Comparison of ENCODE assay signal across 17 cellular contexts in genomic region chr12:82655751-82656150, GRCh38. TPM values are rescaled to one million over a fixed set of nuclear protein-coding genes. Genes with fewer than 3 reads are reported as not detected.
DNase-seq lines count a peak whose midpoint lies in the region; ATAC-seq and TF ChIP-seq lines count a peak whose summit lies in the region.
"Had no signal": no experiment of that assay in that cellular context is flagged by ENCODE, and none has a peak within 500 bp of the region (broad histone marks: within the 10 kb centered on the region; RNA-seq: fewer than 3 reads in every experiment).

No MANE protein-coding gene starts in this region.

- no peaks in the 10 kb centered on the region for H3K79me2 ChIP-seq in OCI-LY7 (ENCODE audit: insufficient read depth, low read depth, low read length)

- H3K27ac ChIP-seq in OCI-LY7 (ENCODE audit: low read depth, low read length, poor library complexity, severe bottlenecking) (no peak overlapping the region), sigmoid colon (no peak overlapping the region)
- H3K27ac ChIP-seq: 22Rv1, HL-60 had no signal

- H3K9me3 ChIP-seq in OCI-LY7 (ENCODE audit: low read length) (no peaks in the 10 kb centered on the region), sigmoid colon (no peaks in the 10 kb centered on the region)

- H3K9me2 ChIP-seq in OCI-LY7 (ENCODE audit: insufficient read depth, low read length) = no peaks in the 10 kb centered on the region

- no peaks in the 10 kb centered on the region for H4K20me1 ChIP-seq in OCI-LY7 (ENCODE audit: insufficient read depth, low read length)

- H3K4me3 Mint-ChIP-seq in neural crest cell = peak overlapping the region; percentile 7
- no peak overlapping the region for H3K4me3 Mint-ChIP-seq in activated CD4-positive, alpha-beta memory T cell treated with anti-CD3 and anti-CD28 coated beads, Interleukin-2, amount 10 ng/mL, durations not matched to agents 7 days and 5 days
- H3K4me3 Mint-ChIP-seq: CD14-positive monocyte; CD8-positive, alpha-beta T cell; HFFc6 had no signal

- no peak for TF ChIP-seq EP300 in sigmoid colon (IDR thresholded peaks at IDR 0.05)

- no peak overlapping the region for H3K4me2 ChIP-seq in OCI-LY7 (ENCODE audit: low read length)

- intact Hi-C loops in OCI-LY7 (cut with micrococcal nuclease; ENCODE audit: unreplicated experiment) = no loop called here
- intact Hi-C loops in sigmoid colon (cut with DNase I) = no loop called here

- no peak for TF ChIP-seq POLR2A in sigmoid colon (IDR thresholded peaks at IDR 0.05)

- CTCF ChIA-PET in OCI-LY7 (lab: Charles Lee; ENCODE audit: unreplicated experiment) = no interaction called here
- CTCF ChIA-PET in activated CD4-positive, alpha-beta memory T cell treated with anti-CD3 and anti-CD28 coated beads, Interleukin-2, amount 10 ng/mL, durations not matched to agents 7 days and 5 days (lab: Charles Lee) = no interaction called here

- no peaks in the 10 kb centered on the region for H3K36me3 Mint-ChIP-seq in neural crest cell (ENCODE audit: low read depth)
- H3K36me3 Mint-ChIP-seq in activated CD4-positive, alpha-beta memory T cell treated with anti-CD3 and anti-CD28 coated beads, Interleukin-2, amount 10 ng/mL, durations not matched to agents 7 days and 5 days (ENCODE audit: low read depth) = no peaks in the 10 kb centered on the region
- H3K36me3 Mint-ChIP-seq: CD14-positive monocyte; CD8-positive, alpha-beta T cell had no signal

- H3K4me1 Mint-ChIP-seq in neural crest cell = peaks cover 26% of the 10 kb centered on the region
- peaks cover 13% of the 10 kb centered on the region for H3K4me1 Mint-ChIP-seq in activated CD4-positive, alpha-beta memory T cell treated with anti-CD3 and anti-CD28 coated beads, Interleukin-2, amount 10 ng/mL, durations not matched to agents 7 days and 5 days

- no peak overlapping the region for H3K27ac Mint-ChIP-seq in neural crest cell (ENCODE audit: unreplicated experiment)
- no peak overlapping the region for H3K27ac Mint-ChIP-seq in activated CD4-positive, alpha-beta memory T cell treated with anti-CD3 and anti-CD28 coated beads, Interleukin-2, amount 10 ng/mL, durations not matched to agents 7 days and 5 days
- H3K27ac Mint-ChIP-seq: CD14-positive monocyte; CD8-positive, alpha-beta T cell; HFFc6 had no signal

- H3K27me3 ChIP-seq in sigmoid colon = no peaks in the 10 kb centered on the region

- TF ChIP-seq CTCF in neural crest cell (conservative IDR thresholded peaks at IDR 0.05) = no peak
- no peak for TF ChIP-seq CTCF in OCI-LY7 (conservative IDR thresholded peaks at IDR 0.05; ENCODE audit: low read length)
- TF ChIP-seq CTCF in sigmoid colon (IDR thresholded peaks at IDR 0.05) = no peak

- WGBS in sigmoid colon, 2 donors = 59 to 74% methylated on average over 4 of the region's 4 CpGs

- H3K27me3 Mint-ChIP-seq in neural crest cell (ENCODE audit: low read depth) = no peaks in the 10 kb centered on the region
- peaks cover 8% of the 10 kb centered on the region for H3K27me3 Mint-ChIP-seq in activated CD4-positive, alpha-beta memory T cell treated with anti-CD3 and anti-CD28 coated beads, Interleukin-2, amount 10 ng/mL, durations not matched to agents 7 days and 5 days

- H3K36me3 ChIP-seq in OCI-LY7 (ENCODE audit: insufficient read depth, low read length) (no peaks in the 10 kb centered on the region), sigmoid colon (no peaks in the 10 kb centered on the region)
- H3K36me3 ChIP-seq: HAP-1 had no signal

- POLR2A ChIA-PET in OCI-LY7 (lab: Charles Lee) = no interaction called here
- POLR2A ChIA-PET in activated CD4-positive, alpha-beta memory T cell treated with anti-CD3 and anti-CD28 coated beads, Interleukin-2, amount 10 ng/mL, durations not matched to agents 7 days and 5 days (lab: Charles Lee) = no interaction called here

- BruUV-seq in OCI-LY7 (replicated peaks; lab: Mats Ljungman, UMichigan) = no TSS peak

- DNase-seq in NCI-H82 (lab: John Stamatoyannopoulos, UW) (peak; percentile 12), NCI-H82 treated with DMSO at 0.1 percent for 48 hours (lab: John Stamatoyannopoulos, UW; ENCODE audit: unreplicated experiment) (no peak), SHP77 (lab: John Stamatoyannopoulos, UW) (peak; percentile 12 to 36), left lobe of liver (ENCODE audit: low spot score) (no peak), neural crest cell (ENCODE audit: low read depth, low spot score) (no peak), OCI-LY7 (ENCODE audit: low spot score) (no peak), sigmoid colon (no peak)
- DNase-seq in activated CD4-positive, alpha-beta memory T cell treated with anti-CD3 and anti-CD28 coated beads, Interleukin-2, amount 10 ng/mL, durations not matched to agents 7 days and 5 days = no peak
- DNase-seq: CD8-positive, alpha-beta T cell; COR-L47; DMS53; GF-D8; HFFc6 had no signal

- ATAC-seq in left lobe of liver = peak; percentile 96
- ATAC-seq: CD8-positive, alpha-beta T cell had no signal

- H3K9me3 Mint-ChIP-seq in neural crest cell = peaks cover 6% of the 10 kb centered on the region
- peaks cover 2% of the 10 kb centered on the region for H3K9me3 Mint-ChIP-seq in activated CD4-positive, alpha-beta memory T cell treated with anti-CD3 and anti-CD28 coated beads, Interleukin-2, amount 10 ng/mL, durations not matched to agents 7 days and 5 days
- H3K9me3 Mint-ChIP-seq: CD8-positive, alpha-beta T cell had no signal

- no peak overlapping the region for H2AFZ ChIP-seq in OCI-LY7 (ENCODE audit: low read length)

- no peak overlapping the region for H3K4me3 ChIP-seq in OCI-LY7 (ENCODE audit: low read depth, low read length, poor library complexity, severe bottlenecking)
- H3K4me3 ChIP-seq in sigmoid colon = no peak overlapping the region
- H3K4me3 ChIP-seq: HAP-1 had no signal

- H3K4me1 ChIP-seq in OCI-LY7 (ENCODE audit: insufficient read depth, low read length, poor library complexity, severe bottlenecking) (no peaks in the 10 kb centered on the region), sigmoid colon (no peaks in the 10 kb centered on the region)

RNA-seq across cellular contexts. Expression of gene TMTC2, which starts 31.0 kb away (rescaled TPM):
- total RNA-seq in left lobe of liver = 0.93 TPM
- 12.3 and 12.5 TPM in 2 replicates for total RNA-seq in neural crest cell
- 8.1 and 8.4 TPM in 2 replicates for total RNA-seq in OCI-LY7 (2014; rRNA removed; shearing (Covaris generic))
- 5.6 and 6.2 TPM in 2 replicates for total RNA-seq in OCI-LY7 (2022)
- 1 to 10 TPM; 5.1 to 6.0 TPM for total RNA-seq in activated CD4-positive, alpha-beta memory T cell treated with anti-CD3 and anti-CD28 coated beads, Interleukin-2, amount 10 ng/mL, durations not matched to agents 7 days and 5 days
- total RNA-seq in sigmoid colon = 10 to 100 TPM; 61.2 to 74.4 (median 72.5) TPM
- polyA plus RNA-seq in sigmoid colon = 1 to 10 TPM; 1.2 to 6.6 (median 2.4) TPM

Comparison
In these comparisons a context has a peak if more than half of its experiments do, and no peak if none do; other contexts are left out.
1. DNase-seq: peak in NCI-H82 (single experiment) and SHP77 (2 of 2); none in NCI-H82 treated with DMSO at 0.1 percent for 48 hours (single experiment), left lobe of liver (single experiment), neural crest cell (single experiment), OCI-LY7 (single experiment), activated CD4-positive, alpha-beta memory T cell treated with anti-CD3 and anti-CD28 coated beads, Interleukin-2, amount 10 ng/mL, durations not matched to agents 7 days and 5 days (single experiment) and sigmoid colon (single experiment).